Comparison of ENCODE assay signal across 17 cellular contexts in the genomic region with DNA sequence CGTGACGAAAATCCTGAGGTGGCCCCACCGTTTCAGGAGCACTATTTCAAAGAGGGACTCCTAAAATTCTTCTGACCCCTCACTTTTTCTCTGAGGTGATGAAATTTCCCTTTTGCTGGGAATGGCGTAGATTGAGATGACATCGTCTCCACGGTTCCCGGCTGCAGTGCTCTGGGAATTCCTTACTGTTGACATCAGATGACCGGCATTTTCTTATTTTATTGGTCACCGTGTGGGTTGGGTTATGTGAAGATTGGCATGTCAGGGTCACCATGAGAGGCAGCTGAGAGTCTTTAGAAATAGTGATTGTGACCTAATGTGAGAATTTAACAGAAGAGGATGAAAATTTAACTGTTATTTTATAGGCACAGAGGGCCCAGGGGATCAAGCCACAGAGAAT.
DNase-seq lines count a peak whose midpoint lies in the region; TF ChIP-seq lines count a peak whose summit lies in the region.
"Had no signal": no experiment of that assay in that cellular context is flagged by ENCODE, and none has a peak within 500 bp of the region (broad histone marks: within the 10 kb centered on the region; RNA-seq: fewer than 3 reads in every experiment).

No MANE protein-coding gene starts in this region.

- no peak overlapping the region for H3K4me3 ChIP-seq in mesodermal cell (ENCODE audit: extremely low read depth, insufficient read depth, low read length, poor library complexity, severe bottlenecking)
- H3K4me3 ChIP-seq: BLaER1, GM12878, GM23248, K562 had no signal

- H3K4me3 Mint-ChIP-seq in progenitor cell of endocrine pancreas (ENCODE audit: low read depth): no peak overlapping the region
- H3K4me3 Mint-ChIP-seq: CD14-positive monocyte; CD4-positive, alpha-beta memory T cell; HFFc6 had no signal

- TF ChIP-seq CTCF in progenitor cell of endocrine pancreas (IDR thresholded peaks at IDR 0.05; ENCODE audit: unreplicated experiment): no peak

- no peak overlapping the region for H3K27ac Mint-ChIP-seq in progenitor cell of endocrine pancreas
- H3K27ac Mint-ChIP-seq: CD14-positive monocyte, HFFc6 had no signal

- no peaks in the 10 kb centered on the region for H3K4me1 Mint-ChIP-seq in progenitor cell of endocrine pancreas (ENCODE audit: low read depth)
- H3K4me1 Mint-ChIP-seq: CD14-positive monocyte had no signal

- no peaks in the 10 kb centered on the region for H3K9me3 ChIP-seq in mesodermal cell (ENCODE audit: control insufficient read depth, low read length)
- H3K9me3 ChIP-seq: BLaER1 had no signal

- peak overlapping the region; percentile 0 for H3K27ac ChIP-seq in mesodermal cell (ENCODE audit: low read depth, low read length, severe bottlenecking)
- H3K27ac ChIP-seq: BLaER1, GM23248 had no signal

- no peaks in the 10 kb centered on the region for H3K9me3 Mint-ChIP-seq in progenitor cell of endocrine pancreas (ENCODE audit: low read depth)
- H3K9me3 Mint-ChIP-seq: CD4-positive, alpha-beta memory T cell had no signal

- no peaks in the 10 kb centered on the region for H3K36me3 Mint-ChIP-seq in progenitor cell of endocrine pancreas (ENCODE audit: insufficient read depth)
- H3K36me3 Mint-ChIP-seq: CD14-positive monocyte; CD4-positive, alpha-beta memory T cell had no signal

- 76 to 88% methylated on average over 7 to 9 of the region's 9 CpGs for WGBS in mesodermal cell (ENCODE audit: insufficient coverage in 2 of 2), 2 experiments

- no peaks in the 10 kb centered on the region for H3K4me1 ChIP-seq in mesodermal cell (ENCODE audit: control insufficient read depth, insufficient read depth, low read length, poor library complexity, severe bottlenecking)
- H3K4me1 ChIP-seq: BLaER1 had no signal

- H3K27me3 Mint-ChIP-seq in progenitor cell of endocrine pancreas: peaks cover 18% of the 10 kb centered on the region

- peak; percentile 13 for DNase-seq in H4 (ENCODE audit: low spot score)
- peak; percentile 78 for DNase-seq in islet precursor cell
- no peak for DNase-seq in A172 (ENCODE audit: low spot score)
- DNase-seq in SIG-M5 (lab: John Stamatoyannopoulos, UW): no peak
- DNase-seq in progenitor cell of endocrine pancreas (ENCODE audit: low spot score, unreplicated experiment): no peak
- DNase-seq: CD4-positive, alpha-beta memory T cell; DMS153; DMS79; GM23248; H7; HFFc6; IMR-90 had no signal

- H3K36me3 ChIP-seq in mesodermal cell (ENCODE audit: control insufficient read depth, insufficient read depth, low read length): no peaks in the 10 kb centered on the region
- H3K36me3 ChIP-seq: BLaER1 had no signal

Comparison
In these comparisons a context has a peak if more than half of its experiments do, and no peak if none do; other contexts are left out.
1. DNase-seq: peak in H4 (single experiment) and islet precursor cell (single experiment); none in A172 (single experiment), SIG-M5 (single experiment) and progenitor cell of endocrine pancreas (single experiment).